ENCODE assay signal across 8 cellular contexts in the genomic region with DNA sequence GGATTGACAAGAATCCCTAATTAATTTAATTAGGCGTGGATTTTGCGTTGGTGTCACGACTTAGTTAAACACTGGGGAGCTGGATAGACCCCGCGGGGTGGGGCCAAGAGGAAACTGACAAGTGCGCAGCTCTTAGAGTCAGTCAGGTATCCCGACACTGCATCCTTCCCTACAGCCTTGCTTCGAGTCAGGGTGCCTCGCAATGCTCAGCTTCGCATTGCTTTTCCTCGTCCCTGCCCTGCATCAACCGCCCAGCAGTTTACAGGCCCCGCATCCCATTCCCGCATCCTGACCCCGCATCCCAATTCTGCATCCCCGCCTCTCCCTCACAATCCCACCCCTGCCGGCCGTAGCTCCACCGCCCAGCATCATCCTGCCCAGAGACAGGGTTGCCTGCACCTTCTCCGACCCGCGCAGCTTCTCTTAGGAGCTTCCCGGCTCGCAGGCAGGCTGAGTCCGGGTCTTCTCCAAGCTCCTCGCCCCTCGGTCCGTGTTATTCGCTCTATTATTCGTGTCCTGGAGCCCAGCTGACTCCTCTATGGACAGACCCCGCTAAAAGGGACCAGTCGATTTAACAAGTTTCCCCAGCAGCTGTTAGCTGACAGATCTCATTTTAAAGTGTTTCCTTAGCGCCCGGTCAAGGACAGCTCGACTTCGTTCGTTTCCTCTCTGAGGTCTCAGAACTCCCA. TPM values are rescaled to one million over a fixed set of nuclear protein-coding genes. Genes with fewer than 3 reads are reported as not detected.
DNase-seq lines count a peak whose midpoint lies in the region; ATAC-seq and TF ChIP-seq lines count a peak whose summit lies in the region.

No MANE protein-coding gene starts in this region.

- peaks cover 10% of the 10 kb centered on the region for H3K36me3 Mint-ChIP-seq in dendritic cell treated with granulocyte-macrophage colony-stimulating factor and Interleukin-4, amounts not matched to agents 40 ng/mL and 50 ng/mL, for 4 days (ENCODE audit: low read depth)

- H3K36me3 ChIP-seq in gastrocnemius medialis: no peaks in the 10 kb centered on the region

- TF ChIP-seq CTCF in gastrocnemius medialis (IDR thresholded peaks at IDR 0.05 in 4 of 5, conservative IDR thresholded peaks at IDR 0.05 in 1 of 5): no peak

- H3K27me3 ChIP-seq in gastrocnemius medialis: peaks cover 68 to 74% (median 72%) of the 10 kb centered on the region in 3 donors

- no peak for ATAC-seq in gastrocnemius medialis
- no peak for ATAC-seq in GM19023 (IDR thresholded peaks at IDR 0.05; ENCODE audit: unreplicated experiment)

- peak overlapping the region; percentile 46 to 63 (median 58) for H3K4me3 ChIP-seq in gastrocnemius medialis

- in situ Hi-C loops in gastrocnemius medialis (cut with MboI; ENCODE audit: low sequenced_read_pairs in 4 of 4): loop anchor here in 1 of 4 donors (25.0 kb wide), 1 partner anchor 530 kb away; a partner anchor contains a TSS

- peak; percentile 40 for DNase-seq in A172 (ENCODE audit: low spot score)
- peak; percentile 57 for DNase-seq in EL
- DNase-seq in NCI-H82 (lab: John Stamatoyannopoulos, UW): peak; percentile 87
- DNase-seq in gastrocnemius medialis: no peak
- DNase-seq in midbrain (lab: John Stamatoyannopoulos, UW): no peak
- no peak for DNase-seq in T-helper 9 cell

- no peaks in the 10 kb centered on the region for H3K9me3 Mint-ChIP-seq in dendritic cell treated with granulocyte-macrophage colony-stimulating factor and Interleukin-4, amounts not matched to agents 40 ng/mL and 50 ng/mL, for 4 days

- H3K4me3 Mint-ChIP-seq in dendritic cell treated with granulocyte-macrophage colony-stimulating factor and Interleukin-4, amounts not matched to agents 40 ng/mL and 50 ng/mL, for 4 days: peak overlapping the region; percentile 59

- intact Hi-C loops in dendritic cell treated with granulocyte-macrophage colony-stimulating factor and Interleukin-4, amounts not matched to agents 40 ng/mL and 50 ng/mL, for 4 days (cut with micrococcal nuclease): no loop called here
- intact Hi-C loops in gastrocnemius medialis (cut with DNase I; ENCODE audit: low total_unique reads): loop anchor here (10.0 kb wide), 2 partner anchors 328 to 932 kb away; no protein-coding TSS in a partner anchor

- peaks cover 73% of the 10 kb centered on the region for H3K27me3 Mint-ChIP-seq in dendritic cell treated with granulocyte-macrophage colony-stimulating factor and Interleukin-4, amounts not matched to agents 40 ng/mL and 50 ng/mL, for 4 days

- peaks cover 73% of the 10 kb centered on the region for H3K4me1 Mint-ChIP-seq in dendritic cell treated with granulocyte-macrophage colony-stimulating factor and Interleukin-4, amounts not matched to agents 40 ng/mL and 50 ng/mL, for 4 days (ENCODE audit: low read depth)

- H3K9me3 ChIP-seq in gastrocnemius medialis: no peaks in the 10 kb centered on the region

- H3K4me1 ChIP-seq in gastrocnemius medialis: peaks cover 20 to 50% of the 10 kb centered on the region in 2 donors

- peak overlapping the region in 1 of 4 donors; percentile 48 for H3K27ac ChIP-seq in gastrocnemius medialis

- no peak for TF ChIP-seq POLR2A in gastrocnemius medialis (IDR thresholded peaks at IDR 0.05)

- H3K27ac Mint-ChIP-seq in dendritic cell treated with granulocyte-macrophage colony-stimulating factor and Interleukin-4, amounts not matched to agents 40 ng/mL and 50 ng/mL, for 4 days: peak overlapping the region; percentile 26

RNA-seq across cellular contexts. Expression of a gene that starts 0.7 kb away (rescaled TPM):
- total RNA-seq in A172 (2014; rRNA removed; shearing (Covaris generic)): 9.0 and 13.6 TPM in 2 replicates
- total RNA-seq in gastrocnemius medialis: 1 to 10 TPM in 2 of 4 donors, under 1 TPM in 2; 0.17 to 1.2 (median 0.85) TPM

RNA-seq across cellular contexts. Expression of a gene that starts 3.0 kb away (rescaled TPM):
- 93.0 and 108 TPM in 2 replicates for total RNA-seq in A172 (2014; rRNA removed; shearing (Covaris generic))
- 10 to 100 TPM; 27.7 to 36.7 (median 31.9) TPM for total RNA-seq in gastrocnemius medialis

Comparison
In these comparisons a context has a peak if more than half of its experiments do, and no peak if none do; other contexts are left out.
1. DNase-seq: peak in A172 (single experiment), EL (single experiment) and NCI-H82 (single experiment); none in gastrocnemius medialis (0 of 2), midbrain (single experiment) and T-helper 9 cell (single experiment).